ENCODE assay signal across 13 cellular contexts in the genomic region with DNA sequence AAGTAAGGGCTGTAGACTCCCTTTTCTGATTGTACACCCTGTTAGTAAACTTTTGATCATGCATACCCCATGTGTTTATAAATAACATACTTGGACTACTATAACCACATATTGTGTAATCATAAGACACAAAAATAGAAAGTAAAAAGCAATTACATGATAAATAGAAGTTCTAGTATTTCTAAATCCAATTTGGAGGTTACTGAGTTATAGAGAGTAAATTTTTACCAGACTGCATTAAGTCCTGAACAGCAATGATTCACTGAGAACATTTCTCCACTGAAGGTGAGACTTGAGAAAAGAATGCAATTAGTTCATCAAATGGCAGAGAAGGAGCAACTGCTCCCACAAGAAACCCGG. TPM values are rescaled to one million over a fixed set of nuclear protein-coding genes. Genes with fewer than 3 reads are reported as not detected.
A peak's percentile ranks its signal among the peaks of the same experiment; 100 is the strongest.
DNase-seq lines count a peak whose midpoint lies in the region; ATAC-seq and TF ChIP-seq lines count a peak whose summit lies in the region.
"Had no signal": no experiment of that assay in that cellular context is flagged by ENCODE, and none has a peak within 500 bp of the region (broad histone marks: within the 10 kb centered on the region; RNA-seq: fewer than 3 reads in every experiment).

No MANE protein-coding gene starts in this region.

- TF ChIP-seq EP300 in transverse colon (IDR thresholded peaks at IDR 0.05; ENCODE audit: low read depth) = no peak

- 80 to 83% methylated on average over 1 of the region's 1 CpG for WGBS in transverse colon (ENCODE audit: low coverage in 1 of 2), 2 donors

- H3K27ac ChIP-seq in SK-N-MC = peak overlapping the region; percentile 58; the same call in 1 of the 2 replicates
- H3K27ac ChIP-seq in transverse colon = peak overlapping the region in 1 of 4 donors; percentile 28
- H3K27ac ChIP-seq: upper lobe of right lung had no signal

- ATAC-seq in activated naive CD8-positive, alpha-beta T cell treated with anti-CD3 and anti-CD28 coated beads, Interleukin-2, amount 50 U/mL, for 24 hours = no peak
- ATAC-seq in stimulated activated effector memory CD8-positive, alpha-beta T cell treated with anti-CD3 and anti-CD28 coated beads, Interleukin-12 subunit alpha, Interleukin-12 subunit beta, amount 100 ng/mL, for 72 hours = no peak
- ATAC-seq: upper lobe of right lung had no signal

- H3K9ac ChIP-seq in SK-N-MC (ENCODE audit: insufficient read length) = no peak overlapping the region

- peaks cover 0 to 10% (median 0%) of the 10 kb centered on the region in 4 donors for H3K4me1 ChIP-seq in transverse colon

- H3K4me1 Mint-ChIP-seq in activated naive CD8-positive, alpha-beta T cell (ENCODE audit: low read depth) = peaks cover 6% of the 10 kb centered on the region
- H3K4me1 Mint-ChIP-seq in activated naive CD8-positive, alpha-beta T cell treated with anti-CD3 and anti-CD28 coated beads, Interleukin-2, amount 50 U/mL, for 24 hours = peaks cover 13% of the 10 kb centered on the region
- peaks cover 18% of the 10 kb centered on the region for H3K4me1 Mint-ChIP-seq in stimulated activated effector memory CD8-positive, alpha-beta T cell treated with anti-CD3 and anti-CD28 coated beads, Interleukin-12 subunit alpha, Interleukin-12 subunit beta, amount 100 ng/mL, for 72 hours
- H3K4me1 Mint-ChIP-seq: B cell had no signal

- intact Hi-C loops in transverse colon (cut with DNase I; ENCODE audit: low total_unique reads) = no loop called here

- no peak overlapping the region for H3K4me3 Mint-ChIP-seq in activated naive CD8-positive, alpha-beta T cell
- H3K4me3 Mint-ChIP-seq in activated naive CD8-positive, alpha-beta T cell treated with anti-CD3 and anti-CD28 coated beads, Interleukin-2, amount 50 U/mL, for 24 hours = no peak overlapping the region
- no peak overlapping the region for H3K4me3 Mint-ChIP-seq in stimulated activated effector memory CD8-positive, alpha-beta T cell treated with anti-CD3 and anti-CD28 coated beads, Interleukin-12 subunit alpha, Interleukin-12 subunit beta, amount 100 ng/mL, for 72 hours
- H3K4me3 Mint-ChIP-seq: B cell had no signal

- TF ChIP-seq CTCF in foreskin fibroblast (IDR thresholded peaks at IDR 0.05; ENCODE audit: low read depth, low read length) = no peak
- no peak for TF ChIP-seq CTCF in transverse colon (IDR thresholded peaks at IDR 0.05)

- no peaks in the 10 kb centered on the region for H3K9me3 Mint-ChIP-seq in activated naive CD8-positive, alpha-beta T cell (ENCODE audit: low read depth)
- no peaks in the 10 kb centered on the region for H3K9me3 Mint-ChIP-seq in activated naive CD8-positive, alpha-beta T cell treated with anti-CD3 and anti-CD28 coated beads, Interleukin-2, amount 50 U/mL, for 24 hours
- no peaks in the 10 kb centered on the region for H3K9me3 Mint-ChIP-seq in stimulated activated effector memory CD8-positive, alpha-beta T cell treated with anti-CD3 and anti-CD28 coated beads, Interleukin-12 subunit alpha, Interleukin-12 subunit beta, amount 100 ng/mL, for 72 hours

- no peak for TF ChIP-seq POLR2A in transverse colon (IDR thresholded peaks at IDR 0.05)

- DNase-seq in activated naive CD8-positive, alpha-beta T cell treated with anti-CD3 and anti-CD28 coated beads, Interleukin-2, amount 50 U/mL, for 24 hours = no peak
- DNase-seq in SK-N-MC (ENCODE audit: low read depth, low spot score) (no peak), foreskin fibroblast (peak; percentile 51 to 61), transverse colon (no peak), KG1 (lab: John Stamatoyannopoulos, UW) (no peak), SK-N-DZ (ENCODE audit: low spot score) (no peak)
- no peak for DNase-seq in stimulated activated effector memory CD8-positive, alpha-beta T cell treated with anti-CD3 and anti-CD28 coated beads, Interleukin-12 subunit alpha, Interleukin-12 subunit beta, amount 100 ng/mL, for 72 hours (ENCODE audit: low spot score in 2 of 2)
- DNase-seq: amniotic stem cell, GF-D8, NCI-H2171, upper lobe of right lung had no signal

- H3K27me3 ChIP-seq in transverse colon = no peaks in the 10 kb centered on the region
- H3K27me3 ChIP-seq: upper lobe of right lung had no signal

- H3K9me3 ChIP-seq in SK-N-MC (ENCODE audit: low read depth, low read length) = no peaks in the 10 kb centered on the region
- H3K9me3 ChIP-seq in transverse colon = no peaks in the 10 kb centered on the region
- H3K9me3 ChIP-seq: upper lobe of right lung had no signal

- no peaks in the 10 kb centered on the region for H3K27me3 Mint-ChIP-seq in activated naive CD8-positive, alpha-beta T cell
- H3K27me3 Mint-ChIP-seq in activated naive CD8-positive, alpha-beta T cell treated with anti-CD3 and anti-CD28 coated beads, Interleukin-2, amount 50 U/mL, for 24 hours = no peaks in the 10 kb centered on the region
- H3K27me3 Mint-ChIP-seq: B cell had no signal

- H3K36me3 Mint-ChIP-seq in activated naive CD8-positive, alpha-beta T cell = peaks cover 6% of the 10 kb centered on the region
- peaks cover 54% of the 10 kb centered on the region for H3K36me3 Mint-ChIP-seq in activated naive CD8-positive, alpha-beta T cell treated with anti-CD3 and anti-CD28 coated beads, Interleukin-2, amount 50 U/mL, for 24 hours (ENCODE audit: low read depth)
- H3K36me3 Mint-ChIP-seq in stimulated activated effector memory CD8-positive, alpha-beta T cell treated with anti-CD3 and anti-CD28 coated beads, Interleukin-12 subunit alpha, Interleukin-12 subunit beta, amount 100 ng/mL, for 72 hours = peaks cover 52% of the 10 kb centered on the region

- H3K27ac Mint-ChIP-seq in activated naive CD8-positive, alpha-beta T cell = peak overlapping the region; percentile 41
- no peak overlapping the region for H3K27ac Mint-ChIP-seq in activated naive CD8-positive, alpha-beta T cell treated with anti-CD3 and anti-CD28 coated beads, Interleukin-2, amount 50 U/mL, for 24 hours
- H3K27ac Mint-ChIP-seq in stimulated activated effector memory CD8-positive, alpha-beta T cell treated with anti-CD3 and anti-CD28 coated beads, Interleukin-12 subunit alpha, Interleukin-12 subunit beta, amount 100 ng/mL, for 72 hours = peak overlapping the region; percentile 58
- H3K27ac Mint-ChIP-seq: B cell had no signal

- in situ Hi-C loops in transverse colon (cut with MboI; ENCODE audit: low pct_ligation_motif_present in 1 of 4, low pct_unique_long_range_greater_than_20kb in 1 of 4, low sequenced_read_pairs in 3 of 4) = no loop called here

- H3K4me3 ChIP-seq in SK-N-MC = no peak overlapping the region
- H3K4me3 ChIP-seq in foreskin fibroblast (ENCODE audit: low read depth in 1 of 2, low read length in 2 of 2) = no peak overlapping the region
- H3K4me3 ChIP-seq in transverse colon = no peak overlapping the region
- H3K4me3 ChIP-seq: upper lobe of right lung had no signal

- H3K36me3 ChIP-seq in SK-N-MC (ENCODE audit: insufficient read depth, low read length) = peaks cover 44% of the 10 kb centered on the region
- H3K36me3 ChIP-seq in transverse colon = peaks cover 0 to 36% (median 7%) of the 10 kb centered on the region in 4 donors

RNA-seq across cellular contexts. Expression of a gene that starts 7.7 kb away (rescaled TPM):
- total RNA-seq in transverse colon = 1 to 10 TPM; 1.8 to 6.4 (median 4.4) TPM
- polyA plus RNA-seq in SK-N-DZ (2014; cell fraction: cytosol; rRNA removed) = 18.5 and 42.6 TPM in 2 replicates
- 70.4 and 79.3 TPM in 2 replicates for polyA plus RNA-seq in SK-N-DZ (2014; cell fraction: nucleus; rRNA removed)

RNA-seq across cellular contexts. Expression of a gene that starts 36.5 kb away (rescaled TPM):
- 100 to 1,000 TPM in 3 of 4 donors, 10 to 100 TPM in 1; 39.2 to 176 (median 133) TPM for total RNA-seq in transverse colon
- polyA plus RNA-seq in SK-N-DZ (2014; cell fraction: cytosol; rRNA removed) = 283 and 411 TPM in 2 replicates
- 203 and 285 TPM in 2 replicates for polyA plus RNA-seq in SK-N-DZ (2014; cell fraction: nucleus; rRNA removed)

RNA-seq across cellular contexts. Expression of a gene that starts 46.8 kb away (rescaled TPM):
- 10 to 100 TPM in 1 of 4 donors, 1 to 10 TPM in 1, under 1 TPM in 1, not detected in 1; 0.27 to 18.3 (median 4.9) TPM for total RNA-seq in transverse colon
- polyA plus RNA-seq in SK-N-DZ (2014; cell fraction: cytosol; rRNA removed) = not detected in 2 replicates
- not detected in 2 replicates for polyA plus RNA-seq in SK-N-DZ (2014; cell fraction: nucleus; rRNA removed)

Comparison
In these comparisons a context has a peak if more than half of its experiments do, and no peak if none do; other contexts are left out.
1. DNase-seq: peak in foreskin fibroblast (2 of 2); none in activated naive CD8-positive, alpha-beta T cell treated with anti-CD3 and anti-CD28 coated beads, Interleukin-2, amount 50 U/mL, for 24 hours (single experiment), SK-N-MC (single experiment), stimulated activated effector memory CD8-positive, alpha-beta T cell treated with anti-CD3 and anti-CD28 coated beads, Interleukin-12 subunit alpha, Interleukin-12 subunit beta, amount 100 ng/mL, for 72 hours (0 of 2), transverse colon (single experiment), KG1 (single experiment) and SK-N-DZ (single experiment).